ENCODE assay signal across 20 cellular contexts in genomic region chr3:140588558-140588957, GRCh38.
A peak's percentile ranks its signal among the peaks of the same experiment; 100 is the strongest.
DNase-seq lines count a peak whose midpoint lies in the region; ATAC-seq, FAIRE-seq and TF ChIP-seq lines count a peak whose summit lies in the region.
"Had no signal": no experiment of that assay in that cellular context is flagged by ENCODE, and none has a peak within 500 bp of the region (broad histone marks: within the 10 kb centered on the region; RNA-seq: fewer than 3 reads in every experiment).

No MANE protein-coding gene starts in this region.

- H3K79me2 ChIP-seq in neural progenitor cell (ENCODE audit: low read depth): no peaks in the 10 kb centered on the region

- no peaks in the 10 kb centered on the region for H4K20me1 ChIP-seq in neural progenitor cell (ENCODE audit: low read depth)

- 52 to 57% methylated on average over 3 of the region's 3 CpGs for WGBS in body of pancreas, 2 donors

- H3K9ac ChIP-seq in adipocyte (ENCODE audit: low read length): no peak overlapping the region
- H3K9ac ChIP-seq in neural progenitor cell: no peak overlapping the region

- TF ChIP-seq CTCF in neural progenitor cell (IDR thresholded peaks at IDR 0.05) (no peak), body of pancreas (IDR thresholded peaks at IDR 0.05) (no peak)

- H3K4me3 ChIP-seq in H7 (ENCODE audit: insufficient read depth, low read depth, low read length): no peak overlapping the region
- H3K4me3 ChIP-seq in adipocyte (ENCODE audit: low read length): no peak overlapping the region
- no peak overlapping the region for H3K4me3 ChIP-seq in neural progenitor cell
- no peak overlapping the region for H3K4me3 ChIP-seq in body of pancreas
- H3K4me3 ChIP-seq: MG63 had no signal

- no peak for ATAC-seq in body of pancreas
- no peak for ATAC-seq in activated CD4-positive, CD25-positive, alpha-beta regulatory T cell treated with anti-CD3 and anti-CD28 coated beads, Interleukin-2, amount 50 U/mL, for 24 hours

- H3K27ac ChIP-seq in neural progenitor cell: no peak overlapping the region
- H3K27ac ChIP-seq in body of pancreas: no peak overlapping the region

- intact Hi-C loops in body of pancreas (cut with DNase I): no loop called here

- H3K4me3 Mint-ChIP-seq in neural progenitor cell: no peak overlapping the region
- H3K4me3 Mint-ChIP-seq: B cell; CD8-positive, alpha-beta memory T cell had no signal

- no peaks in the 10 kb centered on the region for H3K36me3 Mint-ChIP-seq in neural progenitor cell
- H3K36me3 Mint-ChIP-seq: CD8-positive, alpha-beta memory T cell had no signal

- no peaks in the 10 kb centered on the region for H3K27me3 ChIP-seq in H7 (ENCODE audit: control insufficient read depth, insufficient read depth, low read length)
- H3K27me3 ChIP-seq in adipocyte (replicated peaks; ENCODE audit: control insufficient read depth, insufficient read depth, low read length): peaks cover 8% of the 10 kb centered on the region
- H3K27me3 ChIP-seq in neural progenitor cell: no peaks in the 10 kb centered on the region
- no peaks in the 10 kb centered on the region for H3K27me3 ChIP-seq in body of pancreas

- FAIRE-seq in GM12891 (lab: Jason Lieb, UNC): no peak
- FAIRE-seq: GM18507, RCC 7860 had no signal

- H3K27me3 Mint-ChIP-seq in neural progenitor cell (ENCODE audit: insufficient read depth, low read depth): no peaks in the 10 kb centered on the region

- H2AFZ ChIP-seq in neural progenitor cell (replicated peaks): peak overlapping the region; percentile 63

- peak; percentile 11 for DNase-seq in H7
- peak; percentile 6 for DNase-seq in adipocyte (ENCODE audit: low read depth)
- DNase-seq in iPS DF 4.7 (ENCODE audit: extremely low read depth, low spot score): peak; percentile 53
- peak; percentile 39 for DNase-seq in neural progenitor cell (ENCODE audit: low spot score)
- DNase-seq in body of pancreas: no peak
- no peak for DNase-seq in C1 segment of cervical spinal cord (lab: John Stamatoyannopoulos, UW)
- DNase-seq in GM12891 (ENCODE audit: insufficient read length, low spot score): no peak
- DNase-seq: CD8-positive, alpha-beta memory T cell; EL; MG63; NCI-H1105; NCI-H1694 treated with DMSO at 0.1 percent for 48 hours; NCI-H2171; NCI-H446 treated with DMSO at 0.1 percent for 48 hours; NCI-H774; SHP77 treated with DMSO at 0.1 percent for 48 hours had no signal

- H3K36me3 ChIP-seq in H7 (replicated peaks; ENCODE audit: control insufficient read depth, insufficient read depth, low read length) (no peaks in the 10 kb centered on the region), adipocyte (ENCODE audit: control insufficient read depth, insufficient read depth, low read length, severe bottlenecking) (no peaks in the 10 kb centered on the region), neural progenitor cell (no peaks in the 10 kb centered on the region), body of pancreas (replicated peaks in 1 of 2; ENCODE audit: insufficient read depth in 1 of 2, low read depth in 2 of 2) (no peaks in the 10 kb centered on the region)
- H3K36me3 ChIP-seq: MG63 had no signal

- H3K4me1 Mint-ChIP-seq in neural progenitor cell: peaks cover 5% of the 10 kb centered on the region
- H3K4me1 Mint-ChIP-seq: B cell; CD8-positive, alpha-beta memory T cell had no signal

- no peaks in the 10 kb centered on the region for H3K9me3 ChIP-seq in adipocyte (ENCODE audit: control insufficient read depth, low read length)
- H3K9me3 ChIP-seq in neural progenitor cell (ENCODE audit: low read depth): no peaks in the 10 kb centered on the region
- no peaks in the 10 kb centered on the region for H3K9me3 ChIP-seq in body of pancreas
- H3K9me3 ChIP-seq: MG63 had no signal

- no peaks in the 10 kb centered on the region for H3F3A ChIP-seq in neural progenitor cell (ENCODE audit: low read depth)

- H3K4me1 ChIP-seq in adipocyte (ENCODE audit: control insufficient read depth, insufficient read depth, low read length): no peaks in the 10 kb centered on the region
- peaks cover 9% of the 10 kb centered on the region for H3K4me1 ChIP-seq in neural progenitor cell
- no peaks in the 10 kb centered on the region for H3K4me1 ChIP-seq in body of pancreas

- no peak overlapping the region for H3K27ac Mint-ChIP-seq in neural progenitor cell
- H3K27ac Mint-ChIP-seq: B cell; CD8-positive, alpha-beta memory T cell had no signal

- no peaks in the 10 kb centered on the region for H3K9me3 Mint-ChIP-seq in neural progenitor cell

- peak overlapping the region; percentile 50 for H3K4me2 ChIP-seq in neural progenitor cell

- TF ChIP-seq POLR2A in body of pancreas (IDR thresholded peaks at IDR 0.05): no peak
- TF ChIP-seq POLR2A in GM12891 (IDR thresholded peaks at IDR 0.05; ENCODE audit: low read depth, low read length): no peak

TF ChIP-seq in GM12891, 5 proteins besides CTCF, POLR2A, EP300 and RAD21:
- TF ChIP-seq SPI1 (IDR thresholded peaks at IDR 0.05; ENCODE audit: low read depth, low read length): no peak
- TF ChIP-seq POLR2AphosphoS5 (IDR thresholded peaks at IDR 0.05; ENCODE audit: low read depth, low read length): no peak
- TF ChIP-seq TAF1 (IDR thresholded peaks at IDR 0.05; ENCODE audit: low read depth, low read length): no peak
- TF ChIP-seq POU2F2 (IDR thresholded peaks at IDR 0.05; ENCODE audit: low read depth, low read length): no peak
- no peak for TF ChIP-seq PAX5 (IDR thresholded peaks at IDR 0.05; ENCODE audit: insufficient read depth, low read length, severe bottlenecking)

Comparison
In these comparisons a context has a peak if more than half of its experiments do, and no peak if none do; other contexts are left out.
1. DNase-seq: peak in H7 (single experiment), adipocyte (single experiment), iPS DF 4.7 (single experiment) and neural progenitor cell (single experiment); none in body of pancreas (0 of 4), C1 segment of cervical spinal cord (0 of 14) and GM12891 (single experiment).